In genomic region chr19:32809754-32810153, GRCh38 we compare ENCODE assay signal across 17 cellular contexts. TPM values are rescaled to one million over a fixed set of nuclear protein-coding genes. Genes with fewer than 3 reads are reported as not detected.
DNase-seq lines count a peak whose midpoint lies in the region; ATAC-seq and TF ChIP-seq lines count a peak whose summit lies in the region.
"Had no signal": no experiment of that assay in that cellular context is flagged by ENCODE, and none has a peak within 500 bp of the region (broad histone marks: within the 10 kb centered on the region; RNA-seq: fewer than 3 reads in every experiment).

No MANE protein-coding gene starts in this region.

- H3K36me3 Mint-ChIP-seq in activated CD4-positive, alpha-beta T cell treated with anti-CD3 and anti-CD28 coated beads, Interleukin-2, amount 10 ng/mL, durations not matched to agents 7 days and 5 days (ENCODE audit: low read depth), result no peaks in the 10 kb centered on the region
- H3K36me3 Mint-ChIP-seq: CD14-positive monocyte had no signal

- peak overlapping the region; percentile 11; the same call in 1 of the 2 replicates for H3K4me2 ChIP-seq in MM.1S (ENCODE audit: low read depth, low read length)
- H3K4me2 ChIP-seq in parathyroid adenoma (ENCODE audit: low read length), result no peak overlapping the region
- H3K4me2 ChIP-seq: A549 had no signal

- CTCF ChIA-PET in activated CD4-positive, alpha-beta T cell treated with anti-CD3 and anti-CD28 coated beads, Interleukin-2, amount 10 ng/mL, durations not matched to agents 7 days and 5 days (lab: Charles Lee), result no interaction called here

- no peak overlapping the region for H3K9ac ChIP-seq in MM.1S (ENCODE audit: low read length)
- no peak overlapping the region for H3K9ac ChIP-seq in adipocyte (ENCODE audit: low read length)
- no peak overlapping the region for H3K9ac ChIP-seq in parathyroid adenoma

- no peaks in the 10 kb centered on the region for H4K20me1 ChIP-seq in MM.1S (ENCODE audit: insufficient read depth, low read length)

- no peaks in the 10 kb centered on the region for H3K9me3 Mint-ChIP-seq in activated CD4-positive, alpha-beta T cell treated with anti-CD3 and anti-CD28 coated beads, Interleukin-2, amount 10 ng/mL, durations not matched to agents 7 days and 5 days
- H3K9me3 Mint-ChIP-seq: CD14-positive monocyte had no signal

- H3K4me3 ChIP-seq in MM.1S (ENCODE audit: low read length) (no peak overlapping the region), adipocyte (ENCODE audit: low read length) (no peak overlapping the region), parathyroid adenoma (ENCODE audit: low read depth, low read length) (no peak overlapping the region), MG63 (no peak overlapping the region)
- H3K4me3 ChIP-seq: A549 had no signal

- H2AFZ ChIP-seq in MM.1S (ENCODE audit: low read length) (0 out of 2 replicates have a peak overlapping the region, but pooled peaks have one; percentile 2), parathyroid adenoma (peak overlapping the region; percentile 67)

- peaks cover 2% of the 10 kb centered on the region for H3K27me3 Mint-ChIP-seq in activated CD4-positive, alpha-beta T cell treated with anti-CD3 and anti-CD28 coated beads, Interleukin-2, amount 10 ng/mL, durations not matched to agents 7 days and 5 days

- H3K9me3 ChIP-seq in MM.1S (replicated peaks; ENCODE audit: insufficient read depth, low read length) (no peaks in the 10 kb centered on the region), adipocyte (ENCODE audit: control insufficient read depth, low read length) (no peaks in the 10 kb centered on the region), parathyroid adenoma (ENCODE audit: control insufficient read depth, low read length) (no peaks in the 10 kb centered on the region), MG63 (no peaks in the 10 kb centered on the region)
- H3K9me3 ChIP-seq: A549 had no signal

- no peaks in the 10 kb centered on the region for H3F3A ChIP-seq in MM.1S (ENCODE audit: insufficient read depth, low read length)

- H3K36me3 ChIP-seq in MM.1S (replicated peaks; ENCODE audit: insufficient read depth, low read length) (no peaks in the 10 kb centered on the region), adipocyte (ENCODE audit: control insufficient read depth, insufficient read depth, low read length, severe bottlenecking) (no peaks in the 10 kb centered on the region), parathyroid adenoma (ENCODE audit: control insufficient read depth, insufficient read depth, low read length) (no peaks in the 10 kb centered on the region), MG63 (no peaks in the 10 kb centered on the region)

- peaks cover 20% of the 10 kb centered on the region for H3K4me1 Mint-ChIP-seq in activated CD4-positive, alpha-beta T cell treated with anti-CD3 and anti-CD28 coated beads, Interleukin-2, amount 10 ng/mL, durations not matched to agents 7 days and 5 days
- H3K4me1 Mint-ChIP-seq: CD14-positive monocyte had no signal

- peak overlapping the region; percentile 60 for H3K27ac Mint-ChIP-seq in activated CD4-positive, alpha-beta T cell treated with anti-CD3 and anti-CD28 coated beads, Interleukin-2, amount 10 ng/mL, durations not matched to agents 7 days and 5 days

- no peaks in the 10 kb centered on the region for H3K27me3 ChIP-seq in MM.1S (replicated peaks; ENCODE audit: insufficient read depth, low read length)
- peaks cover 13% of the 10 kb centered on the region for H3K27me3 ChIP-seq in adipocyte (replicated peaks; ENCODE audit: control insufficient read depth, insufficient read depth, low read length)
- H3K27me3 ChIP-seq in parathyroid adenoma (ENCODE audit: control insufficient read depth, insufficient read depth, low read length), result no peaks in the 10 kb centered on the region
- H3K27me3 ChIP-seq in MG63, result no peaks in the 10 kb centered on the region

- 0 out of 2 replicates have a peak, but pooled peaks cover 7% of the 10 kb centered on the region for H3K4me1 ChIP-seq in MM.1S (ENCODE audit: low read length)
- no peaks in the 10 kb centered on the region for H3K4me1 ChIP-seq in adipocyte (ENCODE audit: control insufficient read depth, insufficient read depth, low read length)
- no peaks in the 10 kb centered on the region for H3K4me1 ChIP-seq in parathyroid adenoma
- H3K4me1 ChIP-seq: A549 had no signal

- ATAC-seq in GM18519 (IDR thresholded peaks at IDR 0.05; ENCODE audit: low FRiP score, unreplicated experiment), result no peak

- POLR2A ChIA-PET in activated CD4-positive, alpha-beta T cell treated with anti-CD3 and anti-CD28 coated beads, Interleukin-2, amount 10 ng/mL, durations not matched to agents 7 days and 5 days (lab: Charles Lee), result no interaction called here

- no peak for DNase-seq in activated CD4-positive, alpha-beta T cell treated with anti-CD3 and anti-CD28 coated beads, Interleukin-2, amount 10 ng/mL, durations not matched to agents 7 days and 5 days
- DNase-seq in activated CD4-positive, alpha-beta T cell treated with anti-CD3 and anti-CD28 coated beads for 4 hours, result no peak
- DNase-seq in MM.1S (peak; percentile 15), adipocyte (ENCODE audit: low read depth) (peak; percentile 14), COLO829 (ENCODE audit: low spot score) (no peak), MG63 (no peak)
- DNase-seq: GF-D8, NCI-H1092 treated with DMSO at 0.1 percent for 48 hours, NCI-H1694 treated with DMSO at 0.1 percent for 48 hours, NCI-H2107, NCI-H345, NCI-H69 had no signal

- TF ChIP-seq CTCF in MM.1S (IDR thresholded peaks at IDR 0.05; ENCODE audit: low read length) (no peak), parathyroid adenoma (IDR thresholded peaks at IDR 0.05) (no peak)

- H3K79me2 ChIP-seq in MM.1S (ENCODE audit: low read length), result no peaks in the 10 kb centered on the region
- no peaks in the 10 kb centered on the region for H3K79me2 ChIP-seq in parathyroid adenoma

- H3K4me3 Mint-ChIP-seq in activated CD4-positive, alpha-beta T cell treated with anti-CD3 and anti-CD28 coated beads, Interleukin-2, amount 10 ng/mL, durations not matched to agents 7 days and 5 days, result no peak overlapping the region
- H3K4me3 Mint-ChIP-seq: CD14-positive monocyte had no signal

- H3K27ac ChIP-seq in MM.1S (ENCODE audit: low read length), result no peak overlapping the region
- no peak overlapping the region for H3K27ac ChIP-seq in parathyroid adenoma
- H3K27ac ChIP-seq: A549 had no signal

- H3K9me2 ChIP-seq in MM.1S (replicated peaks; ENCODE audit: insufficient read depth, low read length), result no peaks in the 10 kb centered on the region

RNA-seq across cellular contexts. Expression of gene SLC7A9, which starts 59.8 kb away (rescaled TPM):
- total RNA-seq in activated CD4-positive, alpha-beta T cell treated with anti-CD3 and anti-CD28 coated beads, Interleukin-2, amount 10 ng/mL, durations not matched to agents 7 days and 5 days, result under 1 TPM; 0.27 to 0.45 TPM
- total RNA-seq in MG63 (2014; rRNA removed; shearing (Covaris generic); ENCODE audit: low replicate concordance), result not detected in 2 replicates
- total RNA-seq: H1 had no signal

Comparison
In these comparisons a context has a peak if more than half of its experiments do, and no peak if none do; other contexts are left out.
1. DNase-seq: peak in MM.1S (single experiment) and adipocyte (single experiment); none in activated CD4-positive, alpha-beta T cell treated with anti-CD3 and anti-CD28 coated beads, Interleukin-2, amount 10 ng/mL, durations not matched to agents 7 days and 5 days (single experiment), activated CD4-positive, alpha-beta T cell treated with anti-CD3 and anti-CD28 coated beads for 4 hours (0 of 2), COLO829 (single experiment) and MG63 (single experiment).